In genomic region chr16:89664238-89664637, GRCh38 we compare ENCODE assay signal across 3 cellular contexts. TPM values are rescaled to one million over a fixed set of nuclear protein-coding genes. Genes with fewer than 3 reads are reported as not detected.
"Had no signal": no experiment of that assay in that cellular context is flagged by ENCODE, and none has a peak within 500 bp of the region (broad histone marks: within the 10 kb centered on the region; RNA-seq: fewer than 3 reads in every experiment).

No MANE protein-coding gene starts in this region.

RNA-seq across cellular contexts. Expression of gene DPEP1, which starts 50.8 kb away (rescaled TPM):
- total RNA-seq: OCI-LY7, PC-9, Right ventricle myocardium inferior had no signal
